23 cellular contexts compared by ENCODE assay signal in the genomic region with DNA sequence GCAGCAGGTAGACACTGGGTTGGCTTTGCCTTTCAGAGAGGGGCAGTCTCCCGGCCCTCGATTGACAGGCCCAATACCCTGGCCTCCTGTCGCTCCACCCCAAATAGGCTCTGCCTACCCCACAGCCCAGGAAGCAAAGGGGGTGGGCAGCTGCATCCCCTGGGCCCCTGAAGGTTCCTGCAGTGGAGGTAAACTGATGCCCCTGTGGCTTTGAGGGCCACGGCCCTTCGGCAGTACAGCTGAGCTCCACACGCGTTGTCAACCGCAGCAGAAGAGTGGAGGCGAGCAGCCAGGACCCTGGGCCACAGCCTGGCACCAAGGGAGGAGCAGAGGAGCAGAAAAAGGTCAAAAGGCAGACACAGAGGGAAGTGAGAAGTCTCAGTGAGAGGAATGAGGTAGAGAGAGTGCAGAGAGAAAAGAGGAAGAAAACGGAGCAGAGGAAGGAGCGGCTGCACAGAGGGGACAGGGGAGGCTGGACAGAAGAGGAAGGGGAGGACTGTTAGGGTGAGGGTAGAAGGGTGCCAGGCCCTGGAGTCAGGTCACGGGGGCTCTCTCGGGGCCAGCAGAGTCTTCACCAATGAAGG.
DNase-seq lines count a peak whose midpoint lies in the region; ATAC-seq, FAIRE-seq and TF ChIP-seq lines count a peak whose summit lies in the region.
"Had no signal": no experiment of that assay in that cellular context is flagged by ENCODE, and none has a peak within 500 bp of the region (broad histone marks: within the 10 kb centered on the region; RNA-seq: fewer than 3 reads in every experiment).

No MANE protein-coding gene starts in this region.

- H4K20me1 ChIP-seq in HepG2 (ENCODE audit: insufficient read depth, low read length) = no peaks in the 10 kb centered on the region

- BruUV-seq in HepG2 (replicated peaks; lab: Mats Ljungman, UMichigan) = no TSS peak

- WGBS in right lobe of liver (ENCODE audit: insufficient coverage, low coverage, low lambda C conversion rate, missing lambda C conversion rate) = 78% methylated on average over 8 of the region's 13 CpGs
- 39% methylated on average over 10 of the region's 13 CpGs for WGBS in HepG2 (ENCODE audit: low lambda C conversion rate)

- ATAC-seq in right lobe of liver (peak; percentile 3 to 40 (median 34)), HepG2 (no peak), HG02970 (IDR thresholded peaks at IDR 0.05; ENCODE audit: low FRiP score, unreplicated experiment) (no peak)
- ATAC-seq: left colon had no signal

- no peak for FAIRE-seq in HepG2 (lab: Jason Lieb, UNC)
- no peak for FAIRE-seq in kidney (lab: Jason Lieb, UNC)
- FAIRE-seq: H54, urothelium cell line had no signal

- no peaks in the 10 kb centered on the region for H3K9me3 ChIP-seq in right lobe of liver
- no peaks in the 10 kb centered on the region for H3K9me3 ChIP-seq in HepG2 (ENCODE audit: low read length)
- H3K9me3 ChIP-seq in kidney (ENCODE audit: control insufficient read depth in 1 of 2, low read length in 2 of 2) = no peaks in the 10 kb centered on the region
- no peaks in the 10 kb centered on the region for H3K9me3 ChIP-seq in tibial artery
- H3K9me3 ChIP-seq: colonic mucosa, esophagus muscularis mucosa, sigmoid colon had no signal

- DNase-seq in right lobe of liver (no peak), HepG2 (ENCODE audit: low spot score) (no peak), SKM-1 treated with dmso at 0.1 percent for 144 hours (lab: John Stamatoyannopoulos, UW; ENCODE audit: unreplicated experiment) (peak; percentile 98), kidney (peak; percentile 61), H4 (ENCODE audit: low spot score) (no peak), tibial artery (no peak), DMS153 (lab: John Stamatoyannopoulos, UW) (no peak)
- DNase-seq: activated CD4-positive, alpha-beta memory T cell treated with anti-CD3 and anti-CD28 coated beads, Interleukin-2, amount 10 ng/mL, durations not matched to agents 7 days and 5 days; Calu3; colonic mucosa; left colon; NCI-H187 treated with DMSO at 0.1 percent for 48 hours; NCI-H526; nephron progenitor cell; sigmoid colon; stimulated activated CD4-positive, alpha-beta T cell treated with anti-CD3 and anti-CD28 coated beads, Interleukin-4, amount 100 ng/mL, for 4 hours; T1000 had no signal

- no peak overlapping the region for H3K4me2 ChIP-seq in HepG2 (ENCODE audit: low read depth, low read length)
- H3K4me2 ChIP-seq: hepatocyte, KMS-11 had no signal

- H3K36me3 ChIP-seq in right lobe of liver (no peaks in the 10 kb centered on the region), HepG2 (replicated peaks in 1 of 2; ENCODE audit: control insufficient read depth in 1 of 2, insufficient read depth in 2 of 2, low read length in 2 of 2) (no peaks in the 10 kb centered on the region), kidney (ENCODE audit: control insufficient read depth in 1 of 2, insufficient read depth in 2 of 2, low read length in 2 of 2) (no peaks in the 10 kb centered on the region), tibial artery (no peaks in the 10 kb centered on the region)
- H3K36me3 ChIP-seq: colonic mucosa, esophagus muscularis mucosa, sigmoid colon had no signal

- H3K27me3 ChIP-seq in right lobe of liver = no peaks in the 10 kb centered on the region
- peaks cover 6 to 33% of the 10 kb centered on the region in 2 experiments; a peak in 4 of 5 replicates for H3K27me3 ChIP-seq in HepG2 (ENCODE audit: control insufficient read depth in 1 of 2, insufficient read depth in 2 of 2, low read length in 2 of 2)
- peaks cover 0 to 5% of the 10 kb centered on the region in 2 donors for H3K27me3 ChIP-seq in tibial artery
- H3K27me3 ChIP-seq: colonic mucosa, hepatocyte, sigmoid colon had no signal

- H3K4me3 ChIP-seq in right lobe of liver = no peak overlapping the region
- no peak overlapping the region for H3K4me3 ChIP-seq in HepG2 (replicated peaks in 1 of 3; ENCODE audit: insufficient read depth in 1 of 3, low read depth in 2 of 3, low read length in 3 of 3)
- H3K4me3 ChIP-seq in kidney (ENCODE audit: low read length in 2 of 2) = no peak overlapping the region
- H3K4me3 ChIP-seq in tibial artery = no peak overlapping the region
- H3K4me3 ChIP-seq: colonic mucosa, esophagus muscularis mucosa, hepatocyte, sigmoid colon had no signal

- H3K4me1 ChIP-seq in right lobe of liver (peaks cover 0 to 41% (median 4%) of the 10 kb centered on the region in 4 donors), HepG2 (ENCODE audit: insufficient read depth, low read length) (peaks cover 14% of the 10 kb centered on the region; the same call in 1 of the 2 replicates), kidney (ENCODE audit: control insufficient read depth in 1 of 2, insufficient read depth in 1 of 2, low read depth in 1 of 2, low read length in 2 of 2) (no peaks in the 10 kb centered on the region), tibial artery (peaks cover 0 to 15% (median 8%) of the 10 kb centered on the region in 4 donors)
- H3K4me1 ChIP-seq: colonic mucosa had no signal

- no peak overlapping the region for H2AFZ ChIP-seq in HepG2 (ENCODE audit: low read length)
- H2AFZ ChIP-seq: hepatocyte had no signal

- in situ Hi-C loops in HepG2 (cut with HindIII; ENCODE audit: extremely low pct_ligation_motif_present, low pct_unique_long_range_greater_than_20kb) = loop anchor here (10.0 kb wide), 1 partner anchor 210 kb away; no protein-coding TSS in a partner anchor

- H3K27ac ChIP-seq in right lobe of liver (no peak overlapping the region), HepG2 (ENCODE audit: extremely low read length, insufficient read depth, low read length) (no peak overlapping the region), kidney (ENCODE audit: low read depth in 2 of 2, low read length in 2 of 2) (no peak overlapping the region), tibial artery (no peak overlapping the region)
- H3K27ac ChIP-seq: colonic mucosa, esophagus muscularis mucosa, hepatocyte, KMS-11 had no signal

- no peaks in the 10 kb centered on the region for H3K79me2 ChIP-seq in HepG2 (ENCODE audit: insufficient read depth, low read length)
- H3K79me2 ChIP-seq: hepatocyte had no signal

- no peak for TF ChIP-seq RAD21 in HepG2 (CRISPR knock-in tag; IDR thresholded peaks at IDR 0.05)

- POLR2A ChIA-PET in HepG2 (lab: Yijun Ruan, JAX) = no interaction called here

- TF ChIP-seq POLR2A in right lobe of liver (IDR thresholded peaks at IDR 0.05) (no peak), HepG2 (IDR thresholded peaks at IDR 0.05; ENCODE audit: insufficient read depth in 1 of 2, low read depth in 2 of 2, low read length in 2 of 2) (no peak)

- intact Hi-C loops in right lobe of liver (cut with DNase I) (loop anchor here in 1 of 2 donors (5.0 kb wide), 1 partner anchor 103 kb away; no protein-coding TSS in a partner anchor), HepG2 (cut with micrococcal nuclease; ENCODE audit: unreplicated experiment) (loop anchor here (5.0 kb wide), 1 partner anchor 208 kb away; no protein-coding TSS in a partner anchor), kidney (cut with DNase I) (no loop called here), tibial artery (cut with DNase I; ENCODE audit: low total_unique reads) (loop anchor here (2.0 to 10.0 kb wide), 3 partner anchors 70 to 208 kb away; partner anchors contain the start of gene NRXN2)

- TF ChIP-seq CTCF in right lobe of liver (IDR thresholded peaks at IDR 0.05) (no peak), HepG2 (CRISPR knock-in tag; IDR thresholded peaks at IDR 0.05) (no peak), kidney (IDR thresholded peaks at IDR 0.05; ENCODE audit: borderline replicate concordance, extremely low read depth, insufficient read depth) (no peak), tibial artery (IDR thresholded peaks at IDR 0.05) (no peak)

- CTCF ChIA-PET in HepG2 (lab: Yijun Ruan, JAX; ENCODE audit: low intra/inter-chr PET ratio, low total read pairs) = no interaction called here

- no peak for TF ChIP-seq EP300 in HepG2 (IDR thresholded peaks at IDR 0.05; ENCODE audit: low read depth in 2 of 2, low read length in 2 of 2)
- no peak for TF ChIP-seq EP300 in HepG2 (CRISPR knock-in tag; IDR thresholded peaks at IDR 0.05; ENCODE audit: borderline replicate concordance)

- no peak overlapping the region for H3K9ac ChIP-seq in HepG2 (ENCODE audit: insufficient read depth, low read depth, low read length)
- H3K9ac ChIP-seq in kidney (ENCODE audit: low read length in 2 of 2) = no peak overlapping the region
- H3K9ac ChIP-seq: KMS-11 had no signal

TF ChIP-seq in HepG2, 621 proteins besides CTCF, POLR2A, EP300 and RAD21 (continues in another document):
- TF ChIP-seq NFKBIZ (CRISPR knock-in tag; IDR thresholded peaks at IDR 0.05) = no peak
- no peak for TF ChIP-seq JDP2 (CRISPR knock-in tag; IDR thresholded peaks at IDR 0.05; ENCODE audit: borderline replicate concordance)
- no peak for TF ChIP-seq ZNF792 (CRISPR knock-in tag; IDR thresholded peaks at IDR 0.05)
- TF ChIP-seq ZNF883 (CRISPR knock-in tag; IDR thresholded peaks at IDR 0.05; ENCODE audit: not compliant biosample characterization) = no peak
- TF ChIP-seq PHF5A (CRISPR knock-in tag; IDR thresholded peaks at IDR 0.05; ENCODE audit: low read depth, unreplicated experiment) = no peak
- no peak for TF ChIP-seq ATF6 (CRISPR knock-in tag; conservative IDR thresholded peaks at IDR 0.05)
- TF ChIP-seq ZNF569 (CRISPR knock-in tag; IDR thresholded peaks at IDR 0.05; ENCODE audit: borderline replicate concordance) = no peak
- no peak for TF ChIP-seq KLF6 (CRISPR knock-in tag; IDR thresholded peaks at IDR 0.05)
- TF ChIP-seq ZNF292 (CRISPR knock-in tag; IDR thresholded peaks at IDR 0.05; ENCODE audit: borderline replicate concordance, low read depth) = no peak
- no peak for TF ChIP-seq RNF2 (conservative IDR thresholded peaks at IDR 0.05; ENCODE audit: low read depth)

Comparison
In these comparisons a context has a peak if more than half of its experiments do, and no peak if none do; other contexts are left out.
1. ATAC-seq: peak in right lobe of liver (4 of 4); none in HepG2 (single experiment) and HG02970 (single experiment).
2. DNase-seq: peak in SKM-1 treated with dmso at 0.1 percent for 144 hours (single experiment) and kidney (single experiment); none in right lobe of liver (0 of 3), HepG2 (single experiment), H4 (single experiment), tibial artery (0 of 2) and DMS153 (single experiment).